Comparison of ENCODE assay signal across 1 cellular context in the genomic region with DNA sequence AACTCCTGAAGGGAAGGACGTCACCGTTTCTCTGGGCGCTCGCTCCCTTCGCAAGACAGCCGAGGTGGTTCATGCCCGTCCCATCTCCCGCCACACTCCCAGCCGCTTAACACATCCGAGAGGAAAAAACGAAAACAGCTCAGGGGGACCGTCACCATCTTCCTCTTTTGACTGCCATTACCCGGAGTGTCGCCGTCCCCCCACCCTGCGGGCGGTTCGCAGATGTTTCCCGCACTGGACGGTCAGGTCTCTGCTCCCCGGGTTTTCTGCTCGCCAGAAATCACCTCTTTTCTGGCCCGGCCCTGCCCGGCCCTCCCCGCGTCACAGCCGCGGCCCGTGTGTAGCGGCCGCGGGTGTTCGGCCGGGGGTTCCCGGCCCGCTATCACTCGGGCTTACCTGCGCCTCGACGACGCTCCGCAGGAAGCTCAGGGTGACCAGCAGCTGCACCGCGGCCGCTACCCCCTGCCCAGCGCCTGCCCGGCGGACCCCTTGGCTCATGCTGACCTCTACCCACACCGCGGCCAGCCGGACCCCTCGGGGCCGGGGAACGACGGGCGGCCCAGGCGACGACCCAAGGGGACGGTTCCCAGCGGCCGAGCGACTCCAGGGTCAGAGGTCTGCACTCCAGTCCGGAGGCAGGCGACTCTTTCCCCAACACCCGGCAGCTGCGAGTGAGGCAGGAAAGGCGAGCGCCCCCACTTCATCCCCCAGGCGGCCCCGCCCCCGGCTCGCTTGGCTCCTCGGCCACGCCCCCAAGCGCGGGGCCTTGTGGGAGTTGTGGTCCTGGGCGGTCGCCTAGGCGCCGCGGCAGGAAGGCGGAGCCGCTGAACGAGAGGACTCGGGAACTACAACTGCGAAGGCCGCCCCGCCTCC.
TF ChIP-seq lines count a peak whose summit lies in the region.

A gene with protein sequence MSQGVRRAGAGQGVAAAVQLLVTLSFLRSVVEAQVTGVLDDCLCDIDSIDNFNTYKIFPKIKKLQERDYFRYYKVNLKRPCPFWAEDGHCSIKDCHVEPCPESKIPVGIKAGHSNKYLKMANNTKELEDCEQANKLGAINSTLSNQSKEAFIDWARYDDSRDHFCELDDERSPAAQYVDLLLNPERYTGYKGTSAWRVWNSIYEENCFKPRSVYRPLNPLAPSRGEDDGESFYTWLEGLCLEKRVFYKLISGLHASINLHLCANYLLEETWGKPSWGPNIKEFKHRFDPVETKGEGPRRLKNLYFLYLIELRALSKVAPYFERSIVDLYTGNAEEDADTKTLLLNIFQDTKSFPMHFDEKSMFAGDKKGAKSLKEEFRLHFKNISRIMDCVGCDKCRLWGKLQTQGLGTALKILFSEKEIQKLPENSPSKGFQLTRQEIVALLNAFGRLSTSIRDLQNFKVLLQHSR (minus strand): TSS at position 673 of the 873 bp plus-strand sequence. CDS start 175 bp downstream, at position 498.

TF ChIP-seq in K562, 482 proteins besides CTCF, POLR2A, EP300 and RAD21 (continued from another document and continues in another):
- TF ChIP-seq, protein P1, sequence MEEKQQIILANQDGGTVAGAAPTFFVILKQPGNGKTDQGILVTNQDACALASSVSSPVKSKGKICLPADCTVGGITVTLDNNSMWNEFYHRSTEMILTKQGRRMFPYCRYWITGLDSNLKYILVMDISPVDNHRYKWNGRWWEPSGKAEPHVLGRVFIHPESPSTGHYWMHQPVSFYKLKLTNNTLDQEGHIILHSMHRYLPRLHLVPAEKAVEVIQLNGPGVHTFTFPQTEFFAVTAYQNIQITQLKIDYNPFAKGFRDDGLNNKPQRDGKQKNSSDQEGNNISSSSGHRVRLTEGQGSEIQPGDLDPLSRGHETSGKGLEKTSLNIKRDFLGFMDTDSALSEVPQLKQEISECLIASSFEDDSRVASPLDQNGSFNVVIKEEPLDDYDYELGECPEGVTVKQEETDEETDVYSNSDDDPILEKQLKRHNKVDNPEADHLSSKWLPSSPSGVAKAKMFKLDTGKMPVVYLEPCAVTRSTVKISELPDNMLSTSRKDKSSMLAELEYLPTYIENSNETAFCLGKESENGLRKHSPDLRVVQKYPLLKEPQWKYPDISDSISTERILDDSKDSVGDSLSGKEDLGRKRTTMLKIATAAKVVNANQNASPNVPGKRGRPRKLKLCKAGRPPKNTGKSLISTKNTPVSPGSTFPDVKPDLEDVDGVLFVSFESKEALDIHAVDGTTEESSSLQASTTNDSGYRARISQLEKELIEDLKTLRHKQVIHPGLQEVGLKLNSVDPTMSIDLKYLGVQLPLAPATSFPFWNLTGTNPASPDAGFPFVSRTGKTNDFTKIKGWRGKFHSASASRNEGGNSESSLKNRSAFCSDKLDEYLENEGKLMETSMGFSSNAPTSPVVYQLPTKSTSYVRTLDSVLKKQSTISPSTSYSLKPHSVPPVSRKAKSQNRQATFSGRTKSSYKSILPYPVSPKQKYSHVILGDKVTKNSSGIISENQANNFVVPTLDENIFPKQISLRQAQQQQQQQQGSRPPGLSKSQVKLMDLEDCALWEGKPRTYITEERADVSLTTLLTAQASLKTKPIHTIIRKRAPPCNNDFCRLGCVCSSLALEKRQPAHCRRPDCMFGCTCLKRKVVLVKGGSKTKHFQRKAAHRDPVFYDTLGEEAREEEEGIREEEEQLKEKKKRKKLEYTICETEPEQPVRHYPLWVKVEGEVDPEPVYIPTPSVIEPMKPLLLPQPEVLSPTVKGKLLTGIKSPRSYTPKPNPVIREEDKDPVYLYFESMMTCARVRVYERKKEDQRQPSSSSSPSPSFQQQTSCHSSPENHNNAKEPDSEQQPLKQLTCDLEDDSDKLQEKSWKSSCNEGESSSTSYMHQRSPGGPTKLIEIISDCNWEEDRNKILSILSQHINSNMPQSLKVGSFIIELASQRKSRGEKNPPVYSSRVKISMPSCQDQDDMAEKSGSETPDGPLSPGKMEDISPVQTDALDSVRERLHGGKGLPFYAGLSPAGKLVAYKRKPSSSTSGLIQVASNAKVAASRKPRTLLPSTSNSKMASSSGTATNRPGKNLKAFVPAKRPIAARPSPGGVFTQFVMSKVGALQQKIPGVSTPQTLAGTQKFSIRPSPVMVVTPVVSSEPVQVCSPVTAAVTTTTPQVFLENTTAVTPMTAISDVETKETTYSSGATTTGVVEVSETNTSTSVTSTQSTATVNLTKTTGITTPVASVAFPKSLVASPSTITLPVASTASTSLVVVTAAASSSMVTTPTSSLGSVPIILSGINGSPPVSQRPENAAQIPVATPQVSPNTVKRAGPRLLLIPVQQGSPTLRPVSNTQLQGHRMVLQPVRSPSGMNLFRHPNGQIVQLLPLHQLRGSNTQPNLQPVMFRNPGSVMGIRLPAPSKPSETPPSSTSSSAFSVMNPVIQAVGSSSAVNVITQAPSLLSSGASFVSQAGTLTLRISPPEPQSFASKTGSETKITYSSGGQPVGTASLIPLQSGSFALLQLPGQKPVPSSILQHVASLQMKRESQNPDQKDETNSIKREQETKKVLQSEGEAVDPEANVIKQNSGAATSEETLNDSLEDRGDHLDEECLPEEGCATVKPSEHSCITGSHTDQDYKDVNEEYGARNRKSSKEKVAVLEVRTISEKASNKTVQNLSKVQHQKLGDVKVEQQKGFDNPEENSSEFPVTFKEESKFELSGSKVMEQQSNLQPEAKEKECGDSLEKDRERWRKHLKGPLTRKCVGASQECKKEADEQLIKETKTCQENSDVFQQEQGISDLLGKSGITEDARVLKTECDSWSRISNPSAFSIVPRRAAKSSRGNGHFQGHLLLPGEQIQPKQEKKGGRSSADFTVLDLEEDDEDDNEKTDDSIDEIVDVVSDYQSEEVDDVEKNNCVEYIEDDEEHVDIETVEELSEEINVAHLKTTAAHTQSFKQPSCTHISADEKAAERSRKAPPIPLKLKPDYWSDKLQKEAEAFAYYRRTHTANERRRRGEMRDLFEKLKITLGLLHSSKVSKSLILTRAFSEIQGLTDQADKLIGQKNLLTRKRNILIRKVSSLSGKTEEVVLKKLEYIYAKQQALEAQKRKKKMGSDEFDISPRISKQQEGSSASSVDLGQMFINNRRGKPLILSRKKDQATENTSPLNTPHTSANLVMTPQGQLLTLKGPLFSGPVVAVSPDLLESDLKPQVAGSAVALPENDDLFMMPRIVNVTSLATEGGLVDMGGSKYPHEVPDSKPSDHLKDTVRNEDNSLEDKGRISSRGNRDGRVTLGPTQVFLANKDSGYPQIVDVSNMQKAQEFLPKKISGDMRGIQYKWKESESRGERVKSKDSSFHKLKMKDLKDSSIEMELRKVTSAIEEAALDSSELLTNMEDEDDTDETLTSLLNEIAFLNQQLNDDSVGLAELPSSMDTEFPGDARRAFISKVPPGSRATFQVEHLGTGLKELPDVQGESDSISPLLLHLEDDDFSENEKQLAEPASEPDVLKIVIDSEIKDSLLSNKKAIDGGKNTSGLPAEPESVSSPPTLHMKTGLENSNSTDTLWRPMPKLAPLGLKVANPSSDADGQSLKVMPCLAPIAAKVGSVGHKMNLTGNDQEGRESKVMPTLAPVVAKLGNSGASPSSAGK (IDR thresholded peaks at IDR 0.05): peak; percentile 47
- TF ChIP-seq, protein P2, sequence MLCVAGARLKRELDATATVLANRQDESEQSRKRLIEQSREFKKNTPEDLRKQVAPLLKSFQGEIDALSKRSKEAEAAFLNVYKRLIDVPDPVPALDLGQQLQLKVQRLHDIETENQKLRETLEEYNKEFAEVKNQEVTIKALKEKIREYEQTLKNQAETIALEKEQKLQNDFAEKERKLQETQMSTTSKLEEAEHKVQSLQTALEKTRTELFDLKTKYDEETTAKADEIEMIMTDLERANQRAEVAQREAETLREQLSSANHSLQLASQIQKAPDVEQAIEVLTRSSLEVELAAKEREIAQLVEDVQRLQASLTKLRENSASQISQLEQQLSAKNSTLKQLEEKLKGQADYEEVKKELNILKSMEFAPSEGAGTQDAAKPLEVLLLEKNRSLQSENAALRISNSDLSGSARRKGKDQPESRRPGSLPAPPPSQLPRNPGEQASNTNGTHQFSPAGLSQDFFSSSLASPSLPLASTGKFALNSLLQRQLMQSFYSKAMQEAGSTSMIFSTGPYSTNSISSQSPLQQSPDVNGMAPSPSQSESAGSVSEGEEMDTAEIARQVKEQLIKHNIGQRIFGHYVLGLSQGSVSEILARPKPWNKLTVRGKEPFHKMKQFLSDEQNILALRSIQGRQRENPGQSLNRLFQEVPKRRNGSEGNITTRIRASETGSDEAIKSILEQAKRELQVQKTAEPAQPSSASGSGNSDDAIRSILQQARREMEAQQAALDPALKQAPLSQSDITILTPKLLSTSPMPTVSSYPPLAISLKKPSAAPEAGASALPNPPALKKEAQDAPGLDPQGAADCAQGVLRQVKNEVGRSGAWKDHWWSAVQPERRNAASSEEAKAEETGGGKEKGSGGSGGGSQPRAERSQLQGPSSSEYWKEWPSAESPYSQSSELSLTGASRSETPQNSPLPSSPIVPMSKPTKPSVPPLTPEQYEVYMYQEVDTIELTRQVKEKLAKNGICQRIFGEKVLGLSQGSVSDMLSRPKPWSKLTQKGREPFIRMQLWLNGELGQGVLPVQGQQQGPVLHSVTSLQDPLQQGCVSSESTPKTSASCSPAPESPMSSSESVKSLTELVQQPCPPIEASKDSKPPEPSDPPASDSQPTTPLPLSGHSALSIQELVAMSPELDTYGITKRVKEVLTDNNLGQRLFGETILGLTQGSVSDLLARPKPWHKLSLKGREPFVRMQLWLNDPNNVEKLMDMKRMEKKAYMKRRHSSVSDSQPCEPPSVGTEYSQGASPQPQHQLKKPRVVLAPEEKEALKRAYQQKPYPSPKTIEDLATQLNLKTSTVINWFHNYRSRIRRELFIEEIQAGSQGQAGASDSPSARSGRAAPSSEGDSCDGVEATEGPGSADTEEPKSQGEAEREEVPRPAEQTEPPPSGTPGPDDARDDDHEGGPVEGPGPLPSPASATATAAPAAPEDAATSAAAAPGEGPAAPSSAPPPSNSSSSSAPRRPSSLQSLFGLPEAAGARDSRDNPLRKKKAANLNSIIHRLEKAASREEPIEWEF (CRISPR knock-in tag; IDR thresholded peaks at IDR 0.05): no peak
- TF ChIP-seq POLR2AphosphoS5 (IDR thresholded peaks at IDR 0.05; ENCODE audit: control insufficient read depth, insufficient read depth, low read depth, low read length) (peak; percentile 69; the same call in 1 of the 2 replicates), FOXJ2 (tag; IDR thresholded peaks at IDR 0.05) (0 out of 2 replicates have a peak, but pooled peaks have one; percentile 11), RB1 (IDR thresholded peaks at IDR 0.05; ENCODE audit: low read depth) (peak; percentile 13; the same call in 1 of the 2 replicates), ZNF23 (CRISPR knock-in tag; IDR thresholded peaks at IDR 0.05) (no peak), SAFB (IDR thresholded peaks at IDR 0.05; ENCODE audit: borderline replicate concordance, low read depth, low read length) (0 out of 2 replicates have a peak, but pooled peaks have one; percentile 21), ZNF165 (CRISPR knock-in tag; IDR thresholded peaks at IDR 0.05; ENCODE audit: borderline replicate concordance) (peak; percentile 61; the same call in 1 of the 2 replicates), ZZZ3 (IDR thresholded peaks at IDR 0.05) (no peak), NCOA2 (IDR thresholded peaks at IDR 0.05; ENCODE audit: partially characterized antibody in 2 of 2) (no peak), SMARCA5 (IDR thresholded peaks at IDR 0.05) (no peak), PURB (CRISPR knock-in tag; IDR thresholded peaks at IDR 0.05; ENCODE audit: low read depth) (no peak), ZNF76 (CRISPR knock-in tag; IDR thresholded peaks at IDR 0.05; ENCODE audit: borderline replicate concordance) (0 out of 2 replicates have a peak, but pooled peaks have one; percentile 62), ZNF57 (CRISPR knock-in tag; IDR thresholded peaks at IDR 0.05) (0 out of 2 replicates have a peak, but pooled peaks have one; percentile 73), ZNF436 (CRISPR knock-in tag; IDR thresholded peaks at IDR 0.05) (no peak), ZNF696 (CRISPR knock-in tag; conservative IDR thresholded peaks at IDR 0.05) (no peak), RBFOX2 (IDR thresholded peaks at IDR 0.05; ENCODE audit: low read depth, low read length) (peak; percentile 99), FOXK1 (CRISPR knock-in tag; IDR thresholded peaks at IDR 0.05; ENCODE audit: borderline replicate concordance) (peak; percentile 63; the same call in 1 of the 2 replicates), ZNF133 (CRISPR knock-in tag; IDR thresholded peaks at IDR 0.05) (no peak)
- TF ChIP-seq, protein P3, sequence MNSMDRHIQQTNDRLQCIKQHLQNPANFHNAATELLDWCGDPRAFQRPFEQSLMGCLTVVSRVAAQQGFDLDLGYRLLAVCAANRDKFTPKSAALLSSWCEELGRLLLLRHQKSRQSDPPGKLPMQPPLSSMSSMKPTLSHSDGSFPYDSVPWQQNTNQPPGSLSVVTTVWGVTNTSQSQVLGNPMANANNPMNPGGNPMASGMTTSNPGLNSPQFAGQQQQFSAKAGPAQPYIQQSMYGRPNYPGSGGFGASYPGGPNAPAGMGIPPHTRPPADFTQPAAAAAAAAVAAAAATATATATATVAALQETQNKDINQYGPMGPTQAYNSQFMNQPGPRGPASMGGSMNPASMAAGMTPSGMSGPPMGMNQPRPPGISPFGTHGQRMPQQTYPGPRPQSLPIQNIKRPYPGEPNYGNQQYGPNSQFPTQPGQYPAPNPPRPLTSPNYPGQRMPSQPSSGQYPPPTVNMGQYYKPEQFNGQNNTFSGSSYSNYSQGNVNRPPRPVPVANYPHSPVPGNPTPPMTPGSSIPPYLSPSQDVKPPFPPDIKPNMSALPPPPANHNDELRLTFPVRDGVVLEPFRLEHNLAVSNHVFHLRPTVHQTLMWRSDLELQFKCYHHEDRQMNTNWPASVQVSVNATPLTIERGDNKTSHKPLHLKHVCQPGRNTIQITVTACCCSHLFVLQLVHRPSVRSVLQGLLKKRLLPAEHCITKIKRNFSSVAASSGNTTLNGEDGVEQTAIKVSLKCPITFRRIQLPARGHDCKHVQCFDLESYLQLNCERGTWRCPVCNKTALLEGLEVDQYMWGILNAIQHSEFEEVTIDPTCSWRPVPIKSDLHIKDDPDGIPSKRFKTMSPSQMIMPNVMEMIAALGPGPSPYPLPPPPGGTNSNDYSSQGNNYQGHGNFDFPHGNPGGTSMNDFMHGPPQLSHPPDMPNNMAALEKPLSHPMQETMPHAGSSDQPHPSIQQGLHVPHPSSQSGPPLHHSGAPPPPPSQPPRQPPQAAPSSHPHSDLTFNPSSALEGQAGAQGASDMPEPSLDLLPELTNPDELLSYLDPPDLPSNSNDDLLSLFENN (IDR thresholded peaks at IDR 0.05; ENCODE audit: low read depth in 2 of 2, low read length in 2 of 2): peak in 1 of 2 experiments; percentile 17; a peak in 1 of 4 replicates
- TF ChIP-seq, protein P4, sequence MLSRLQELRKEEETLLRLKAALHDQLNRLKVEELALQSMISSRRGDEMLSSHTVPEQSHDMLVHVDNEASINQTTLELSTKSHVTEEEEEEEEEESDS (CRISPR knock-in tag; IDR thresholded peaks at IDR 0.05): no peak
- TF ChIP-seq, protein P5, sequence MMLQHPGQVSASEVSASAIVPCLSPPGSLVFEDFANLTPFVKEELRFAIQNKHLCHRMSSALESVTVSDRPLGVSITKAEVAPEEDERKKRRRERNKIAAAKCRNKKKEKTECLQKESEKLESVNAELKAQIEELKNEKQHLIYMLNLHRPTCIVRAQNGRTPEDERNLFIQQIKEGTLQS (IDR thresholded peaks at IDR 0.05): no peak
- TF ChIP-seq, protein P5 (CRISPR knock-in tag; conservative IDR thresholded peaks at IDR 0.05): peak; percentile 88
- TF ChIP-seq, protein P6, sequence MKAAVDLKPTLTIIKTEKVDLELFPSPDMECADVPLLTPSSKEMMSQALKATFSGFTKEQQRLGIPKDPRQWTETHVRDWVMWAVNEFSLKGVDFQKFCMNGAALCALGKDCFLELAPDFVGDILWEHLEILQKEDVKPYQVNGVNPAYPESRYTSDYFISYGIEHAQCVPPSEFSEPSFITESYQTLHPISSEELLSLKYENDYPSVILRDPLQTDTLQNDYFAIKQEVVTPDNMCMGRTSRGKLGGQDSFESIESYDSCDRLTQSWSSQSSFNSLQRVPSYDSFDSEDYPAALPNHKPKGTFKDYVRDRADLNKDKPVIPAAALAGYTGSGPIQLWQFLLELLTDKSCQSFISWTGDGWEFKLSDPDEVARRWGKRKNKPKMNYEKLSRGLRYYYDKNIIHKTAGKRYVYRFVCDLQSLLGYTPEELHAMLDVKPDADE (conservative IDR thresholded peaks at IDR 0.05; ENCODE audit: control insufficient read depth, low read depth, low read length): peak; percentile 88
